Comparison of ENCODE assay signal across 24 cellular contexts in the genomic region with DNA sequence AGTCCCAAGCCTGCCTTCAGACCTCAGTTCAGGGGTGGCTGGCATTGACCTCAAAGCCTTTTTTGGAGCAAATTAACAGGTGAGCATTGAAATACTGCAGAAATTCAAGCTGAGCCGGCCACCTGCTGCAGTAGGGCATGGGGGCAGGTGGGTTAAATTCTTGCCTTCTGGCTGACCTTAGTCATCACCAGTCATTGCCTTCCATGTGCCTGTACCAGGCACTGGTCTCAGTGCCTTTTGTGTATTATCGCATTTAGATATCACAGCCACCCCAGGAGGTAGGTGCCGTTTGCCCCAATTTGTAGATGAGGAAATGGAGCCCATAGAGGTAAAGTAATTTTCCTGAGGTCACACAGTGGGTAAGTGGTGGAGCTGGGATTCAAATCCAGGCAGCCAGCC. TPM values are rescaled to one million over a fixed set of nuclear protein-coding genes. Genes with fewer than 3 reads are reported as not detected.
DNase-seq lines count a peak whose midpoint lies in the region; ATAC-seq and TF ChIP-seq lines count a peak whose summit lies in the region.
"Had no signal": no experiment of that assay in that cellular context is flagged by ENCODE, and none has a peak within 500 bp of the region (broad histone marks: within the 10 kb centered on the region; RNA-seq: fewer than 3 reads in every experiment).

No MANE protein-coding gene starts in this region.

- H3K36me3 ChIP-seq in duodenal mucosa (ENCODE audit: control insufficient read depth in 1 of 2, insufficient read depth in 2 of 2, low read length in 2 of 2) (peaks cover 0 to 4% of the 10 kb centered on the region in 2 donors), neural progenitor cell (no peaks in the 10 kb centered on the region), suprapubic skin (no peaks in the 10 kb centered on the region)
- H3K36me3 ChIP-seq: upper lobe of left lung had no signal

- intact Hi-C loops in sciatic nerve (cut with DNase I) = no loop called here

- H3K36me3 Mint-ChIP-seq in activated naive CD4-positive, alpha-beta T cell treated with anti-CD3 and anti-CD28 coated beads, Interleukin-2, amount 10 ng/mL, durations not matched to agents 7 days and 5 days = no peaks in the 10 kb centered on the region
- H3K36me3 Mint-ChIP-seq in activated naive CD4-positive, alpha-beta T cell treated with anti-CD3 and anti-CD28 coated beads, Interleukin-2, amount 50 U/mL, for 72 hours = no peaks in the 10 kb centered on the region
- H3K36me3 Mint-ChIP-seq in neural progenitor cell = peaks cover 8% of the 10 kb centered on the region

- H3K4me2 ChIP-seq in neural progenitor cell = peak overlapping the region; percentile 17
- H3K4me2 ChIP-seq: KMS-11 had no signal

- H3K9me3 ChIP-seq in duodenal mucosa (ENCODE audit: control insufficient read depth in 1 of 2, low read length in 2 of 2) (no peaks in the 10 kb centered on the region), neural progenitor cell (ENCODE audit: low read depth) (no peaks in the 10 kb centered on the region), suprapubic skin (no peaks in the 10 kb centered on the region)
- H3K9me3 ChIP-seq: esophagus muscularis mucosa, neutrophil, upper lobe of left lung had no signal

- peak overlapping the region; percentile 13 to 36 for H3K4me3 ChIP-seq in duodenal mucosa (ENCODE audit: low read depth in 1 of 2, low read length in 2 of 2)
- H3K4me3 ChIP-seq in neural progenitor cell = no peak overlapping the region
- H3K4me3 ChIP-seq in suprapubic skin = no peak overlapping the region
- H3K4me3 ChIP-seq: esophagus muscularis mucosa, SK-N-MC, skin epidermis, upper lobe of left lung had no signal

- no peaks in the 10 kb centered on the region for H3K27me3 Mint-ChIP-seq in activated naive CD4-positive, alpha-beta T cell treated with anti-CD3 and anti-CD28 coated beads, Interleukin-2, amount 10 ng/mL, durations not matched to agents 7 days and 5 days
- peaks cover 7% of the 10 kb centered on the region for H3K27me3 Mint-ChIP-seq in neural progenitor cell (ENCODE audit: insufficient read depth, low read depth)
- H3K27me3 Mint-ChIP-seq: activated CD4-positive, alpha-beta T cell treated with anti-CD3 and anti-CD28 coated beads, Interleukin-2, amount 10 ng/mL, durations not matched to agents 24 days and 14 days had no signal

- H3K27me3 ChIP-seq in duodenal mucosa (ENCODE audit: control insufficient read depth in 1 of 2, insufficient read depth in 2 of 2, low read length in 2 of 2) (no peaks in the 10 kb centered on the region), neural progenitor cell (no peaks in the 10 kb centered on the region), suprapubic skin (no peaks in the 10 kb centered on the region)
- H3K27me3 ChIP-seq: esophagus muscularis mucosa, neutrophil, upper lobe of left lung had no signal

- H2AFZ ChIP-seq in neural progenitor cell (replicated peaks) = no peak overlapping the region

- WGBS in suprapubic skin = 74% methylated on average over 3 of the region's 3 CpGs

- peak overlapping the region; percentile 64 for H3K27ac Mint-ChIP-seq in activated naive CD4-positive, alpha-beta T cell treated with anti-CD3 and anti-CD28 coated beads, Interleukin-2, amount 10 ng/mL, durations not matched to agents 7 days and 5 days
- peak overlapping the region in 1 of 2 donors; percentile 0 for H3K27ac Mint-ChIP-seq in activated naive CD4-positive, alpha-beta T cell treated with anti-CD3 and anti-CD28 coated beads, Interleukin-2, amount 50 U/mL, for 72 hours
- H3K27ac Mint-ChIP-seq in neural progenitor cell = peak overlapping the region; percentile 4
- H3K27ac Mint-ChIP-seq: activated CD4-positive, alpha-beta T cell treated with anti-CD3 and anti-CD28 coated beads, Interleukin-2, amount 10 ng/mL, durations not matched to agents 24 days and 14 days; activated naive CD4-positive, alpha-beta T cell treated with anti-CD3 and anti-CD28 coated beads for 36 hours had no signal

- H3K4me1 ChIP-seq in duodenal mucosa (ENCODE audit: control insufficient read depth in 1 of 2, insufficient read depth in 2 of 2, low read length in 2 of 2) (peaks cover 86 to 97% of the 10 kb centered on the region in 2 donors), neural progenitor cell (peaks cover 36% of the 10 kb centered on the region), suprapubic skin (peaks cover 90% of the 10 kb centered on the region)

- TF ChIP-seq EP300 in suprapubic skin (IDR thresholded peaks at IDR 0.05) = no peak

- H3K4me3 Mint-ChIP-seq in activated naive CD4-positive, alpha-beta T cell treated with anti-CD3 and anti-CD28 coated beads, Interleukin-2, amount 10 ng/mL, durations not matched to agents 7 days and 5 days = no peak overlapping the region
- H3K4me3 Mint-ChIP-seq in neural progenitor cell = peak overlapping the region; percentile 56
- H3K4me3 Mint-ChIP-seq: activated CD4-positive, alpha-beta T cell treated with anti-CD3 and anti-CD28 coated beads, Interleukin-2, amount 10 ng/mL, durations not matched to agents 24 days and 14 days; activated naive CD4-positive, alpha-beta T cell treated with anti-CD3 and anti-CD28 coated beads for 36 hours had no signal

- DNase-seq in activated naive CD4-positive, alpha-beta T cell treated with anti-CD3 and anti-CD28 coated beads, Interleukin-2, amount 10 ng/mL, durations not matched to agents 7 days and 5 days = no peak
- DNase-seq in activated naive CD4-positive, alpha-beta T cell treated with anti-CD3 and anti-CD28 coated beads, Interleukin-2, amount 50 U/mL, for 72 hours (ENCODE audit: low spot score in 2 of 2) = no peak
- no peak for DNase-seq in neural progenitor cell (ENCODE audit: low spot score)
- no peak for DNase-seq in suprapubic skin (ENCODE audit: low spot score in 2 of 2)
- DNase-seq in sciatic nerve (ENCODE audit: low spot score) = no peak
- DNase-seq in NCI-H345 (lab: John Stamatoyannopoulos, UW) = no peak
- DNase-seq: activated CD4-positive, alpha-beta T cell treated with anti-CD3 and anti-CD28 coated beads, Interleukin-2, amount 10 ng/mL, durations not matched to agents 24 days and 14 days; activated CD8-positive, alpha-beta memory T cell treated with anti-CD3 and anti-CD28 coated beads, Interleukin-2, amount 50 U/mL, for 48 hours; activated naive CD4-positive, alpha-beta T cell treated with anti-CD3 and anti-CD28 coated beads for 36 hours; DMS 273 treated with DMSO at 0.1 percent for 48 hours; GF-D8; NCI-H1048; NCI-H526 treated with DMSO at 0.1 percent for 48 hours; OCI-M1; upper lobe of left lung had no signal

- H3K9me3 Mint-ChIP-seq in activated naive CD4-positive, alpha-beta T cell treated with anti-CD3 and anti-CD28 coated beads, Interleukin-2, amount 10 ng/mL, durations not matched to agents 7 days and 5 days = no peaks in the 10 kb centered on the region
- no peaks in the 10 kb centered on the region for H3K9me3 Mint-ChIP-seq in activated naive CD4-positive, alpha-beta T cell treated with anti-CD3 and anti-CD28 coated beads, Interleukin-2, amount 50 U/mL, for 72 hours
- H3K9me3 Mint-ChIP-seq in neural progenitor cell = no peaks in the 10 kb centered on the region
- H3K9me3 Mint-ChIP-seq: activated CD4-positive, alpha-beta T cell treated with anti-CD3 and anti-CD28 coated beads, Interleukin-2, amount 10 ng/mL, durations not matched to agents 24 days and 14 days; activated naive CD4-positive, alpha-beta T cell treated with anti-CD3 and anti-CD28 coated beads for 36 hours had no signal

- peaks cover 100% of the 10 kb centered on the region for H4K20me1 ChIP-seq in neural progenitor cell (ENCODE audit: low read depth)

- peaks cover 60% of the 10 kb centered on the region for H3K4me1 Mint-ChIP-seq in activated naive CD4-positive, alpha-beta T cell treated with anti-CD3 and anti-CD28 coated beads, Interleukin-2, amount 10 ng/mL, durations not matched to agents 7 days and 5 days
- peaks cover 87% of the 10 kb centered on the region for H3K4me1 Mint-ChIP-seq in neural progenitor cell

- peak overlapping the region; percentile 46 for H3K27ac ChIP-seq in duodenal mucosa (ENCODE audit: low read depth, low read length)
- no peak overlapping the region for H3K27ac ChIP-seq in neural progenitor cell
- H3K27ac ChIP-seq in suprapubic skin = peak overlapping the region; percentile 47
- H3K27ac ChIP-seq: HL-60, KMS-11, neutrophil, SK-N-MC, upper lobe of left lung had no signal

- TF ChIP-seq CTCF in neural progenitor cell (IDR thresholded peaks at IDR 0.05) (no peak), suprapubic skin (IDR thresholded peaks at IDR 0.05) (no peak)

- peaks cover 23% of the 10 kb centered on the region for H3F3A ChIP-seq in neural progenitor cell (ENCODE audit: low read depth)

- CTCF ChIA-PET in activated naive CD4-positive, alpha-beta T cell treated with anti-CD3 and anti-CD28 coated beads, Interleukin-2, amount 10 ng/mL, durations not matched to agents 7 days and 5 days (lab: Charles Lee) = no interaction called here

- no peak for TF ChIP-seq POLR2A in suprapubic skin (IDR thresholded peaks at IDR 0.05)

- peak overlapping the region; percentile 42 to 48 for H3K9ac ChIP-seq in duodenal mucosa (ENCODE audit: low read depth in 1 of 2, low read length in 2 of 2)
- H3K9ac ChIP-seq in neural progenitor cell = peak overlapping the region; percentile 19
- H3K9ac ChIP-seq: KMS-11 had no signal

- peaks cover 95% of the 10 kb centered on the region for H3K79me2 ChIP-seq in neural progenitor cell (ENCODE audit: low read depth)

- ATAC-seq in activated naive CD4-positive, alpha-beta T cell treated with anti-CD3 and anti-CD28 coated beads, Interleukin-2, amount 50 U/mL, for 72 hours = no peak
- no peak for ATAC-seq in sciatic nerve
- ATAC-seq in activated CD4-positive, CD25-positive, alpha-beta regulatory T cell treated with anti-CD3 and anti-CD28 coated beads, Interleukin-2, amount 50 U/mL, for 24 hours = no peak

RNA-seq across cellular contexts. Expression of a gene that starts 7.2 kb away (rescaled TPM):
- total RNA-seq in activated naive CD4-positive, alpha-beta T cell treated with anti-CD3 and anti-CD28 coated beads, Interleukin-2, amount 50 U/mL, for 72 hours = 10 to 100 TPM; 12.4 to 18.3 TPM
- total RNA-seq in neural progenitor cell (ENCODE audit: low replicate concordance) = 8.1 and 34.1 TPM in 2 replicates
- total RNA-seq in suprapubic skin = 10 to 100 TPM; 24.6 to 43.1 (median 33.5) TPM
- 19.3 TPM for total RNA-seq in sciatic nerve

RNA-seq across cellular contexts. Expression of a gene that starts 21.1 kb away (rescaled TPM):
- total RNA-seq in activated naive CD4-positive, alpha-beta T cell treated with anti-CD3 and anti-CD28 coated beads, Interleukin-2, amount 50 U/mL, for 72 hours = 10 to 100 TPM in 1 of 2 donors, 1 to 10 TPM in 1; 8.3 to 54.3 TPM
- total RNA-seq in neural progenitor cell (ENCODE audit: low replicate concordance) (7.3 and 32.6 TPM in 2 replicates), suprapubic skin (10 to 100 TPM; 18.8 to 29.8 (median 20.5) TPM), sciatic nerve (8.8 TPM)

RNA-seq across cellular contexts. Expression of a gene that starts 23.9 kb away (rescaled TPM):
- 1 to 10 TPM; 2.3 to 6.7 TPM for total RNA-seq in activated naive CD4-positive, alpha-beta T cell treated with anti-CD3 and anti-CD28 coated beads, Interleukin-2, amount 50 U/mL, for 72 hours
- total RNA-seq in neural progenitor cell (ENCODE audit: low replicate concordance) = 0.53 TPM in 1 of 2 replicates, not detected in the other
- 1 to 10 TPM; 4.3 to 5.8 (median 4.9) TPM for total RNA-seq in suprapubic skin
- total RNA-seq in sciatic nerve = 0.45 TPM
- total RNA-seq: A172 had no signal

Comparison
In these comparisons a context has a peak if more than half of its experiments do, and no peak if none do; other contexts are left out.
1. H3K4me3 ChIP-seq: peak in duodenal mucosa (2 of 2); none in neural progenitor cell (single experiment) and suprapubic skin (single experiment).